Comparison of ENCODE assay signal across 1 cellular context in the genomic region with DNA sequence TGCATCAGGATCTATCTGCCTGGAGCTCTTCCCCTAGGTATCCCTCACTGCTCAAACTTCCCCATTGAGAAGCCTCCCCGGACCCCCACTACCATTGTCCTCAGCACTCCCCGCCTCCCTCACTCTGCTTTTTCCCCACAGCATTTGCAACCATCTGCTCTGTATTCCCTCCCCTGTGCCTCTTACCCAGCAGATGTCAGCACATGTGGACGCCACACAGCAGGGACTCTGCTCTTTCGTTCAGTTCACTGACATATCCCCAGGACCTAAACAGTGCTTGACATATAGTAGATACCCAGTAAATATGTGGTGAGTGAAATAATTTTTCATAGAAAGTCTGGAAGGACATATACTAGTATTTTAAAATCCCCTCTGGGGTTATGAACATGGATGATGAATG.
TF ChIP-seq lines count a peak whose summit lies in the region.

No MANE protein-coding gene starts in this region.

TF ChIP-seq in WTC11, 78 proteins besides CTCF, POLR2A, EP300 and RAD21 (continued from another document):
- TF ChIP-seq, protein P1, sequence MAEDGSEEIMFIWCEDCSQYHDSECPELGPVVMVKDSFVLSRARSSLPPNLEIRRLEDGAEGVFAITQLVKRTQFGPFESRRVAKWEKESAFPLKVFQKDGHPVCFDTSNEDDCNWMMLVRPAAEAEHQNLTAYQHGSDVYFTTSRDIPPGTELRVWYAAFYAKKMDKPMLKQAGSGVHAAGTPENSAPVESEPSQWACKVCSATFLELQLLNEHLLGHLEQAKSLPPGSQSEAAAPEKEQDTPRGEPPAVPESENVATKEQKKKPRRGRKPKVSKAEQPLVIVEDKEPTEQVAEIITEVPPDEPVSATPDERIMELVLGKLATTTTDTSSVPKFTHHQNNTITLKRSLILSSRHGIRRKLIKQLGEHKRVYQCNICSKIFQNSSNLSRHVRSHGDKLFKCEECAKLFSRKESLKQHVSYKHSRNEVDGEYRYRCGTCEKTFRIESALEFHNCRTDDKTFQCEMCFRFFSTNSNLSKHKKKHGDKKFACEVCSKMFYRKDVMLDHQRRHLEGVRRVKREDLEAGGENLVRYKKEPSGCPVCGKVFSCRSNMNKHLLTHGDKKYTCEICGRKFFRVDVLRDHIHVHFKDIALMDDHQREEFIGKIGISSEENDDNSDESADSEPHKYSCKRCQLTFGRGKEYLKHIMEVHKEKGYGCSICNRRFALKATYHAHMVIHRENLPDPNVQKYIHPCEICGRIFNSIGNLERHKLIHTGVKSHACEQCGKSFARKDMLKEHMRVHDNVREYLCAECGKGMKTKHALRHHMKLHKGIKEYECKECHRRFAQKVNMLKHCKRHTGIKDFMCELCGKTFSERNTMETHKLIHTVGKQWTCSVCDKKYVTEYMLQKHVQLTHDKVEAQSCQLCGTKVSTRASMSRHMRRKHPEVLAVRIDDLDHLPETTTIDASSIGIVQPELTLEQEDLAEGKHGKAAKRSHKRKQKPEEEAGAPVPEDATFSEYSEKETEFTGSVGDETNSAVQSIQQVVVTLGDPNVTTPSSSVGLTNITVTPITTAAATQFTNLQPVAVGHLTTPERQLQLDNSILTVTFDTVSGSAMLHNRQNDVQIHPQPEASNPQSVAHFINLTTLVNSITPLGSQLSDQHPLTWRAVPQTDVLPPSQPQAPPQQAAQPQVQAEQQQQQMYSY (CRISPR knock-in tag; IDR thresholded peaks at IDR 0.05) = no peak
- no peak for TF ChIP-seq SOX15 (CRISPR knock-in tag; IDR thresholded peaks at IDR 0.05)
- TF ChIP-seq CREM (CRISPR knock-in tag; IDR thresholded peaks at IDR 0.05) = no peak
- no peak for TF ChIP-seq ELF4 (CRISPR knock-in tag; IDR thresholded peaks at IDR 0.05; ENCODE audit: low read depth)
- no peak for TF ChIP-seq TEAD1 (CRISPR knock-in tag; IDR thresholded peaks at IDR 0.05)
- TF ChIP-seq, protein P2, sequence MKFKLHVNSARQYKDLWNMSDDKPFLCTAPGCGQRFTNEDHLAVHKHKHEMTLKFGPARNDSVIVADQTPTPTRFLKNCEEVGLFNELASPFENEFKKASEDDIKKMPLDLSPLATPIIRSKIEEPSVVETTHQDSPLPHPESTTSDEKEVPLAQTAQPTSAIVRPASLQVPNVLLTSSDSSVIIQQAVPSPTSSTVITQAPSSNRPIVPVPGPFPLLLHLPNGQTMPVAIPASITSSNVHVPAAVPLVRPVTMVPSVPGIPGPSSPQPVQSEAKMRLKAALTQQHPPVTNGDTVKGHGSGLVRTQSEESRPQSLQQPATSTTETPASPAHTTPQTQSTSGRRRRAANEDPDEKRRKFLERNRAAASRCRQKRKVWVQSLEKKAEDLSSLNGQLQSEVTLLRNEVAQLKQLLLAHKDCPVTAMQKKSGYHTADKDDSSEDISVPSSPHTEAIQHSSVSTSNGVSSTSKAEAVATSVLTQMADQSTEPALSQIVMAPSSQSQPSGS (CRISPR knock-in tag; IDR thresholded peaks at IDR 0.05; ENCODE audit: borderline replicate concordance, low read depth) = no peak
